14 cellular contexts compared by ENCODE assay signal in the genomic region with DNA sequence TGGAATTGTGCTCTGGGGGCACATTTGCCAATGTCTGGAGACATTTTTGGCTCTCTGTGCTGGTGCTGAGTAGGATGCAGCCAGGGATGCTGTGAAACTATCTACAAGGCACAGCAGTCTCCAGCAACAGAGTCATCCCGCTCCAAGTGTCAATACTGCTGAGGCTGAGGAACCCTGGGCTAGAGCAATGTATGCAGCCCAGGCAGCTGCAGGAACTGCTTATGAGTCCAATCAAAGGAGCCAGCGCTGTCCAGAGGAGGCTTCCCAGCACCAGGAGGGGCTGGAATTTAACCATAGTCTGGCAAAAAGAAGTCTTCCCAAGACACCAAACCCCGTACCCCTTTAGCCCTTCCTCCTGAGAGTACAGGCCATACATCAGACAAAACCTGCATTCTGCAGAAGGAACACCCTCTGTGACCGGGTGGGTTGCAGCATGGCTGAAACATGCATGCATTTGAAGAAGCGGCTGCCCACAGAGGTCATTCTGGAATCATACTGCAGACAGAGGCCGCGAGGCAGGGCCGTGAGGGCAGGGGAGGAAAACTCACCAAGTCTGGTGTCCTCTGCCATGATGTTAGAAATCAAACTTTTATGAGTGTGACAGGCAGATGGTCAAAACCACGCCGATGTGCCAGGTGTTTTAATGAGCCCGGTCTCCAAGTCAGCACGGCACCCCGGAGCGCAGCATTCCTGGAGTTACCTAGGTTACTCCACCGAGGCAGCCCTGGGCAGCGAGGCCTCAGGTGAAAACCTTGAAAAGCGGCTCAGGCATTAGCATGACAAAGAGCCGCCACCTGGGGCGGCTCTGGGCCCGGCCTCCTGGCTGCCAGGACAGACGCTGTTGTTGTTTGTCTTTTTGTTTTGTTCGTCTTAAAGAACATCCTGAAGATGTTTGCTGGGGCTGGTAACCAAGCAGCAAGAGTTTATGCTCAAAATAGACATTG.
DNase-seq lines count a peak whose midpoint lies in the region; ATAC-seq and TF ChIP-seq lines count a peak whose summit lies in the region.
"Had no signal": no experiment of that assay in that cellular context is flagged by ENCODE, and none has a peak within 500 bp of the region (broad histone marks: within the 10 kb centered on the region; RNA-seq: fewer than 3 reads in every experiment).

No MANE protein-coding gene starts in this region.

- H3K4me1 Mint-ChIP-seq in activated CD4-positive, alpha-beta memory T cell treated with anti-CD3 and anti-CD28 coated beads for 36 hours (ENCODE audit: low read depth) = no peaks in the 10 kb centered on the region
- peaks cover 17% of the 10 kb centered on the region for H3K4me1 Mint-ChIP-seq in endothelial cell (ENCODE audit: unreplicated experiment)
- H3K4me1 Mint-ChIP-seq: T-helper 17 cell had no signal

- H3K36me3 ChIP-seq in heart left ventricle (no peaks in the 10 kb centered on the region), upper lobe of right lung (no peaks in the 10 kb centered on the region)
- H3K36me3 ChIP-seq: vagina had no signal

- H3K27ac Mint-ChIP-seq in activated CD4-positive, alpha-beta memory T cell treated with anti-CD3 and anti-CD28 coated beads for 36 hours = no peak overlapping the region
- H3K27ac Mint-ChIP-seq in endothelial cell (ENCODE audit: unreplicated experiment) = no peak overlapping the region
- H3K27ac Mint-ChIP-seq: activated CD4-positive, alpha-beta T cell treated with anti-CD3 and anti-CD28 coated beads for 36 hours; T-helper 17 cell had no signal

- H3K4me1 ChIP-seq in heart left ventricle = peaks cover 0 to 25% (median 13%) of the 10 kb centered on the region in 12 donors
- peaks cover 5% of the 10 kb centered on the region for H3K4me1 ChIP-seq in upper lobe of right lung
- H3K4me1 ChIP-seq: vagina had no signal

- CTCF ChIA-PET in activated CD4-positive, alpha-beta memory T cell treated with anti-CD3 and anti-CD28 coated beads for 36 hours (lab: Charles Lee) = no interaction called here

- H3K27me3 Mint-ChIP-seq in activated CD4-positive, alpha-beta memory T cell treated with anti-CD3 and anti-CD28 coated beads for 36 hours = peaks cover 7% of the 10 kb centered on the region
- H3K27me3 Mint-ChIP-seq in endothelial cell (ENCODE audit: unreplicated experiment) = peaks cover 3% of the 10 kb centered on the region
- H3K27me3 Mint-ChIP-seq: activated CD4-positive, alpha-beta T cell treated with anti-CD3 and anti-CD28 coated beads for 36 hours had no signal

- no peak overlapping the region for H3K27ac ChIP-seq in heart left ventricle
- H3K27ac ChIP-seq in upper lobe of right lung = no peak overlapping the region
- H3K27ac ChIP-seq: vagina had no signal

- H3K9me3 Mint-ChIP-seq in activated CD4-positive, alpha-beta memory T cell treated with anti-CD3 and anti-CD28 coated beads for 36 hours = peaks cover 30% of the 10 kb centered on the region
- H3K9me3 Mint-ChIP-seq in endothelial cell (ENCODE audit: unreplicated experiment) = peaks cover 23% of the 10 kb centered on the region

- ATAC-seq in heart left ventricle (no peak), Right ventricle myocardium inferior (no peak), upper lobe of right lung (no peak), GM21528 (IDR thresholded peaks at IDR 0.05; ENCODE audit: low FRiP score, unreplicated experiment) (no peak)
- ATAC-seq: activated CD4-positive, alpha-beta T cell treated with anti-CD3 and anti-CD28 coated beads for 36 hours; left ventricle myocardium superior; T-helper 17 cell had no signal

- POLR2A ChIA-PET in activated CD4-positive, alpha-beta memory T cell treated with anti-CD3 and anti-CD28 coated beads for 36 hours (lab: Charles Lee) = no interaction called here

- peaks cover 10% of the 10 kb centered on the region for H3K36me3 Mint-ChIP-seq in activated CD4-positive, alpha-beta memory T cell treated with anti-CD3 and anti-CD28 coated beads for 36 hours
- peaks cover 20% of the 10 kb centered on the region for H3K36me3 Mint-ChIP-seq in endothelial cell (ENCODE audit: low read depth, unreplicated experiment)

- intact Hi-C loops in heart left ventricle (cut with DNase I) = no loop called here
- intact Hi-C loops in Right ventricle myocardium inferior (cut with DNase I) = no loop called here
- intact Hi-C loops in activated CD4-positive, alpha-beta memory T cell treated with anti-CD3 and anti-CD28 coated beads for 36 hours (cut with micrococcal nuclease) = no loop called here
- intact Hi-C loops in upper lobe of right lung (cut with DNase I) = no loop called here

- WGBS in heart left ventricle, 4 donors = 75 to 81% (median 77%) methylated on average over 12 to 22 of the region's 22 CpGs

- H3K27me3 ChIP-seq in heart left ventricle = no peaks in the 10 kb centered on the region
- H3K27me3 ChIP-seq in upper lobe of right lung = no peaks in the 10 kb centered on the region
- H3K27me3 ChIP-seq: vagina had no signal

- H3K9me3 ChIP-seq in heart left ventricle = peaks cover 0 to 14% (median 0%) of the 10 kb centered on the region in 12 donors
- no peaks in the 10 kb centered on the region for H3K9me3 ChIP-seq in upper lobe of right lung
- H3K9me3 ChIP-seq: vagina had no signal

- no peak overlapping the region for H3K4me3 ChIP-seq in heart left ventricle
- no peak overlapping the region for H3K4me3 ChIP-seq in upper lobe of right lung
- H3K4me3 ChIP-seq: vagina had no signal

- DNase-seq in heart left ventricle (peak in 3 of 5 donors; percentile 4 to 40 (median 15)), Right ventricle myocardium inferior (ENCODE audit: missing footprints) (no peak), left kidney (ENCODE audit: low read depth, low spot score) (peak; percentile 81), upper lobe of right lung (peak; percentile 61), NCI-H128 (lab: John Stamatoyannopoulos, UW; ENCODE audit: unreplicated experiment) (no peak), endothelial cell (ENCODE audit: low spot score) (no peak)
- peak; percentile 4 for DNase-seq in activated CD4-positive, alpha-beta memory T cell treated with anti-CD3 and anti-CD28 coated beads for 36 hours
- DNase-seq: activated CD4-positive, alpha-beta T cell treated with anti-CD3 and anti-CD28 coated beads for 36 hours; KBM-7; left ventricle myocardium superior; occipital lobe; T-helper 17 cell had no signal

- no peak for TF ChIP-seq CTCF in heart left ventricle (IDR thresholded peaks at IDR 0.05)
- TF ChIP-seq CTCF in upper lobe of right lung (IDR thresholded peaks at IDR 0.05) = no peak
- TF ChIP-seq CTCF in endothelial cell (IDR thresholded peaks at IDR 0.05; ENCODE audit: unreplicated experiment) = no peak

- TF ChIP-seq POLR2A in heart left ventricle (IDR thresholded peaks at IDR 0.05) = no peak

- no peak overlapping the region for H3K4me3 Mint-ChIP-seq in activated CD4-positive, alpha-beta memory T cell treated with anti-CD3 and anti-CD28 coated beads for 36 hours
- H3K4me3 Mint-ChIP-seq in endothelial cell (ENCODE audit: unreplicated experiment) = no peak overlapping the region
- H3K4me3 Mint-ChIP-seq: activated CD4-positive, alpha-beta T cell treated with anti-CD3 and anti-CD28 coated beads for 36 hours; T-helper 17 cell had no signal

Comparison
In these comparisons a context has a peak if more than half of its experiments do, and no peak if none do; other contexts are left out.
1. DNase-seq: peak in heart left ventricle (3 of 5), activated CD4-positive, alpha-beta memory T cell treated with anti-CD3 and anti-CD28 coated beads for 36 hours (single experiment), left kidney (single experiment) and upper lobe of right lung (single experiment); none in Right ventricle myocardium inferior (single experiment), NCI-H128 (single experiment) and endothelial cell (single experiment).